Comparison of ENCODE assay signal across 15 cellular contexts in genomic region chr9:70049672-70050271, GRCh38. TPM values are rescaled to one million over a fixed set of nuclear protein-coding genes. Genes with fewer than 3 reads are reported as not detected.
DNase-seq lines count a peak whose midpoint lies in the region; TF ChIP-seq lines count a peak whose summit lies in the region.
"Had no signal": no experiment of that assay in that cellular context is flagged by ENCODE, and none has a peak within 500 bp of the region (broad histone marks: within the 10 kb centered on the region; RNA-seq: fewer than 3 reads in every experiment).

No MANE protein-coding gene starts in this region.

- H3F3A ChIP-seq in SK-N-SH (replicated peaks; ENCODE audit: insufficient read depth), result peaks cover 11% of the 10 kb centered on the region

- H3K9ac ChIP-seq in SK-N-SH (no peak overlapping the region), H9 (ENCODE audit: extremely low read depth, insufficient read length, low read length) (no peak overlapping the region)

- no peak overlapping the region for H3K14ac ChIP-seq in H9 (ENCODE audit: insufficient read depth, low read length)

- H2BK20ac ChIP-seq in H9 (ENCODE audit: low read depth, low read length, poor library complexity, severe bottlenecking), result no peak overlapping the region

- H3K56ac ChIP-seq in H9 (ENCODE audit: insufficient read length, low read depth, low read length), result no peak overlapping the region

- no peaks in the 10 kb centered on the region for H3K9me3 ChIP-seq in SK-N-SH
- no peaks in the 10 kb centered on the region for H3K9me3 ChIP-seq in uterus
- H3K9me3 ChIP-seq in H9 (ENCODE audit: control insufficient read depth, low read depth, low read length), result no peaks in the 10 kb centered on the region
- H3K9me3 ChIP-seq: HAP-1 had no signal

- H2AK5ac ChIP-seq in H9 (ENCODE audit: insufficient read length, low read length), result no peak overlapping the region

- H3K27ac ChIP-seq in SK-N-SH (ENCODE audit: low read depth in 2 of 2, low read length in 1 of 2), result no peak overlapping the region
- H3K27ac ChIP-seq in uterus, result peak overlapping the region; percentile 94 to 99
- no peak overlapping the region for H3K27ac ChIP-seq in H9 (ENCODE audit: insufficient read length, low read depth, low read length)

- CTCF ChIA-PET in SK-N-SH (lab: Yijun Ruan, JAX), result interaction anchor here (1.1 to 1.5 kb wide), 2 partner anchors 12 to 79 kb away, joined by 4 to 6 read pairs; no protein-coding TSS in a partner anchor

- no peak overlapping the region for H2BK12ac ChIP-seq in H9 (ENCODE audit: insufficient read length, low read depth, low read length)

- POLR2A ChIA-PET in SK-N-SH (lab: Yijun Ruan, JAX), result no interaction called here

- no peaks in the 10 kb centered on the region for H3K79me1 ChIP-seq in H9 (ENCODE audit: insufficient read depth, low read depth, low read length, poor library complexity, severe bottlenecking)

- H3K23ac ChIP-seq in H9 (ENCODE audit: insufficient read length, low read depth, low read length), result no peak overlapping the region

- no peaks in the 10 kb centered on the region for H3K9me2 ChIP-seq in SK-N-SH

- 59% methylated on average over 5 of the region's 6 CpGs for WGBS in SK-N-SH (ENCODE audit: low lambda C conversion rate)
- no CpG with 5 or more reads among the region's 6 CpGs for WGBS in H9 (ENCODE audit: extremely low coverage, insufficient read length, low lambda C conversion rate)

- H4K20me1 ChIP-seq in SK-N-SH (ENCODE audit: insufficient read depth), result no peaks in the 10 kb centered on the region
- H4K20me1 ChIP-seq in H9 (ENCODE audit: control insufficient read depth, insufficient read depth, insufficient read length), result no peaks in the 10 kb centered on the region

- H3K4me3 ChIP-seq in SK-N-SH (ENCODE audit: low read depth in 2 of 2, low read length in 1 of 2) (no peak overlapping the region), uterus (no peak overlapping the region)
- H3K4me3 ChIP-seq: HAP-1 had no signal

- H3K4me1 ChIP-seq in SK-N-SH (ENCODE audit: control insufficient read depth in 1 of 2, insufficient read depth in 2 of 2, low read depth in 1 of 2, low read length in 1 of 2) (peaks cover 9 to 22% of the 10 kb centered on the region in 2 experiments; a peak in 3 of 4 replicates), uterus (peaks cover 26 to 40% of the 10 kb centered on the region in 2 donors), H9 (ENCODE audit: insufficient read depth, low read length) (peaks cover 5% of the 10 kb centered on the region)
- H3K4me1 ChIP-seq: HAP-1 had no signal

- no peak overlapping the region for H2AFZ ChIP-seq in SK-N-SH (ENCODE audit: low read depth)
- no peak overlapping the region for H2AFZ ChIP-seq in H9 (ENCODE audit: low read length)

- peak; percentile 51 to 74 for TF ChIP-seq POLR2A in uterus (IDR thresholded peaks at IDR 0.05)

- TF ChIP-seq RAD21 in SK-N-SH (IDR thresholded peaks at IDR 0.05; ENCODE audit: low read length), result no peak

- no peak overlapping the region for H3K18ac ChIP-seq in H9 (ENCODE audit: insufficient read length, low read depth, low read length)

- no peak overlapping the region for H4K91ac ChIP-seq in H9 (ENCODE audit: insufficient read length, low read depth, low read length)

- no peak for TF ChIP-seq EP300 in SK-N-SH (IDR thresholded peaks at IDR 0.05; ENCODE audit: borderline replicate concordance in 1 of 2, low read depth in 1 of 2, low read length in 1 of 2)

- no peak overlapping the region for H2BK15ac ChIP-seq in H9 (ENCODE audit: low read depth, low read length)

- no peak overlapping the region for H2BK120ac ChIP-seq in H9 (ENCODE audit: low read depth, low read length, poor library complexity, severe bottlenecking)

- DNase-seq in SK-N-SH, result no peak
- peak; percentile 56 for DNase-seq in fibroblast of the conjunctiva (ENCODE audit: low read depth)
- peak; percentile 62 for DNase-seq in myocyte (ENCODE audit: low read depth)
- DNase-seq in uterus, result peak; percentile 94 to 98
- no peak for DNase-seq in NCI-H526 (lab: John Stamatoyannopoulos, UW)
- DNase-seq in H9, result no peak
- DNase-seq in HPDE6-E6E7 (ENCODE audit: extremely low spot score), result no peak
- no peak for DNase-seq in stimulated activated naive CD4-positive, alpha-beta T cell treated with Interleukin-2 at 50 U/mL for 16 hours (lab: John Stamatoyannopoulos, UW)
- DNase-seq: activated gamma-delta T cell; DND-41; effector memory CD8-positive, alpha-beta T cell; NCI-H187; stimulated activated CD4-positive, alpha-beta T cell treated with anti-CD3 and anti-CD28 coated beads, Interleukin-12 subunit alpha, Interleukin-12 subunit beta, amount 100 ng/mL, for 4 hours; stimulated activated naive B cell treated with anti-CD40 and anti-IgM and Interleukin-4, amounts not matched to agents 10 μg/mL and 1 μg/mL and 100 μg/mL, for 72 hours had no signal

- no peak overlapping the region for H3K27ac Mint-ChIP-seq in H9
- H3K27ac Mint-ChIP-seq: effector memory CD8-positive, alpha-beta T cell; stimulated activated naive B cell treated with anti-CD40 and anti-IgM and Interleukin-4, amounts not matched to agents 10 μg/mL and 1 μg/mL and 100 μg/mL, for 72 hours had no signal

- H3K27me3 ChIP-seq in SK-N-SH (ENCODE audit: insufficient read depth) (no peaks in the 10 kb centered on the region), uterus (no peaks in the 10 kb centered on the region), H9 (ENCODE audit: insufficient read depth, low read length) (no peaks in the 10 kb centered on the region)

- intact Hi-C loops in uterus (cut with DNase I; ENCODE audit: low total_unique reads), result no loop called here

- H4K8ac ChIP-seq in H9 (replicated peaks; ENCODE audit: insufficient read length, low read depth, low read length), result no peak overlapping the region

- no peak overlapping the region for H4K5ac ChIP-seq in H9 (ENCODE audit: insufficient read length, low read depth, low read length)

- H3K79me2 ChIP-seq in SK-N-SH (ENCODE audit: insufficient read depth), result no peaks in the 10 kb centered on the region
- H3K79me2 ChIP-seq in H9 (ENCODE audit: insufficient read depth, low read length), result no peaks in the 10 kb centered on the region

- H3K23me2 ChIP-seq in H9 (ENCODE audit: insufficient read length, low read depth, low read length, poor library complexity, severe bottlenecking), result peaks cover 1% of the 10 kb centered on the region

- no peaks in the 10 kb centered on the region for H3K9me3 Mint-ChIP-seq in H9
- H3K9me3 Mint-ChIP-seq: effector memory CD8-positive, alpha-beta T cell; stimulated activated naive B cell treated with anti-CD40 and anti-IgM and Interleukin-4, amounts not matched to agents 10 μg/mL and 1 μg/mL and 100 μg/mL, for 72 hours had no signal

- no peaks in the 10 kb centered on the region; a peak in 1 of 7 replicates for H3K36me3 Mint-ChIP-seq in H9 (ENCODE audit: insufficient read depth in 1 of 3, low read depth in 3 of 3)
- H3K36me3 Mint-ChIP-seq: stimulated activated naive B cell treated with anti-CD40 and anti-IgM and Interleukin-4, amounts not matched to agents 10 μg/mL and 1 μg/mL and 100 μg/mL, for 72 hours had no signal

- TF ChIP-seq CTCF in SK-N-SH (IDR thresholded peaks at IDR 0.05) (no peak), uterus (IDR thresholded peaks at IDR 0.05) (no peak), H9 (conservative IDR thresholded peaks at IDR 0.05) (no peak)

- H3K4ac ChIP-seq in H9 (ENCODE audit: low read depth, low read length), result no peak overlapping the region

- no peak overlapping the region for H2BK5ac ChIP-seq in H9 (ENCODE audit: insufficient read length, low read length)

- no peaks in the 10 kb centered on the region for H3K36me3 ChIP-seq in SK-N-SH (replicated peaks in 1 of 2; ENCODE audit: control insufficient read depth in 1 of 2, insufficient read depth in 2 of 2, low read length in 1 of 2)
- H3K36me3 ChIP-seq in uterus, result no peaks in the 10 kb centered on the region
- H3K36me3 ChIP-seq: HAP-1 had no signal

- H3T11ph ChIP-seq in H9 (ENCODE audit: low read length), result no peak overlapping the region

- H3K4me2 ChIP-seq in SK-N-SH, result peak overlapping the region; percentile 27
- H3K4me2 ChIP-seq in H9 (ENCODE audit: insufficient read depth, insufficient read length, low read length), result no peak overlapping the region

- H3K4me3 Mint-ChIP-seq in H9, result no peak overlapping the region
- H3K4me3 Mint-ChIP-seq: effector memory CD8-positive, alpha-beta T cell; stimulated activated naive B cell treated with anti-CD40 and anti-IgM and Interleukin-4, amounts not matched to agents 10 μg/mL and 1 μg/mL and 100 μg/mL, for 72 hours had no signal

- peaks cover 10 to 18% of the 10 kb centered on the region in 2 experiments for H3K4me1 Mint-ChIP-seq in H9

- peaks cover 6% of the 10 kb centered on the region for H3K27me3 Mint-ChIP-seq in H9 (ENCODE audit: low read depth)

TF ChIP-seq in SK-N-SH, 30 proteins besides CTCF, POLR2A, EP300 and RAD21 (continues in another document):
- TF ChIP-seq GATA2 (CRISPR knock-in tag; IDR thresholded peaks at IDR 0.05), result no peak
- no peak for TF ChIP-seq PBX3 (IDR thresholded peaks at IDR 0.05)
- TF ChIP-seq TCF12 (IDR thresholded peaks at IDR 0.05), result no peak
- TF ChIP-seq JUND (IDR thresholded peaks at IDR 0.05), result no peak
- no peak for TF ChIP-seq NRF1 (IDR thresholded peaks at IDR 0.05; ENCODE audit: low read depth, low read length)
- TF ChIP-seq MEF2A (IDR thresholded peaks at IDR 0.05; ENCODE audit: borderline replicate concordance, low read depth), result no peak
- TF ChIP-seq SMC3 (IDR thresholded peaks at IDR 0.05; ENCODE audit: low read depth, low read length), result no peak
- no peak for TF ChIP-seq EZH2phosphoT487 (IDR thresholded peaks at IDR 0.05; ENCODE audit: borderline replicate concordance, low read depth)

RNA-seq across cellular contexts. Expression of gene MAMDC2, which starts 6.1 kb away (rescaled TPM):
- polyA plus RNA-seq in SK-N-SH (2012; rRNA removed), result not detected in 2 replicates
- polyA plus RNA-seq in SK-N-SH (2012; cell fraction: cytosol; rRNA removed), result under 0.01 TPM in 2 replicates
- 0.01 TPM in 1 of 2 replicates, not detected in the other for polyA plus RNA-seq in SK-N-SH (2012; cell fraction: nucleus; rRNA removed)
- 93.5 and 163 TPM in 2 replicates for total RNA-seq in myocyte
- polyA plus RNA-seq in myocyte (2012), result 41.9 TPM
- total RNA-seq in uterus, result 100 to 1,000 TPM in 3 of 4 donors, 10 to 100 TPM in 1; 42.7 to 204 (median 138) TPM
- total RNA-seq in H9 (2021), result 4.6 TPM in 2 replicates

Comparison
In these comparisons a context has a peak if more than half of its experiments do, and no peak if none do; other contexts are left out.
1. DNase-seq: peak in fibroblast of the conjunctiva (single experiment), myocyte (single experiment) and uterus (2 of 2); none in SK-N-SH (single experiment), NCI-H526 (0 of 2), H9 (single experiment), HPDE6-E6E7 (single experiment) and stimulated activated naive CD4-positive, alpha-beta T cell treated with Interleukin-2 at 50 U/mL for 16 hours (single experiment).
2. H3K27ac ChIP-seq: peak in uterus (2 of 2); none in SK-N-SH (0 of 2) and H9 (single experiment).